In genomic region chr14:45135659-45136314, GRCh38 we compare ENCODE assay signal across 8 cellular contexts. TPM values are rescaled to one million over a fixed set of nuclear protein-coding genes. Genes with fewer than 3 reads are reported as not detected.
DNase-seq lines count a peak whose midpoint lies in the region; ATAC-seq, FAIRE-seq and TF ChIP-seq lines count a peak whose summit lies in the region.

A gene with protein sequence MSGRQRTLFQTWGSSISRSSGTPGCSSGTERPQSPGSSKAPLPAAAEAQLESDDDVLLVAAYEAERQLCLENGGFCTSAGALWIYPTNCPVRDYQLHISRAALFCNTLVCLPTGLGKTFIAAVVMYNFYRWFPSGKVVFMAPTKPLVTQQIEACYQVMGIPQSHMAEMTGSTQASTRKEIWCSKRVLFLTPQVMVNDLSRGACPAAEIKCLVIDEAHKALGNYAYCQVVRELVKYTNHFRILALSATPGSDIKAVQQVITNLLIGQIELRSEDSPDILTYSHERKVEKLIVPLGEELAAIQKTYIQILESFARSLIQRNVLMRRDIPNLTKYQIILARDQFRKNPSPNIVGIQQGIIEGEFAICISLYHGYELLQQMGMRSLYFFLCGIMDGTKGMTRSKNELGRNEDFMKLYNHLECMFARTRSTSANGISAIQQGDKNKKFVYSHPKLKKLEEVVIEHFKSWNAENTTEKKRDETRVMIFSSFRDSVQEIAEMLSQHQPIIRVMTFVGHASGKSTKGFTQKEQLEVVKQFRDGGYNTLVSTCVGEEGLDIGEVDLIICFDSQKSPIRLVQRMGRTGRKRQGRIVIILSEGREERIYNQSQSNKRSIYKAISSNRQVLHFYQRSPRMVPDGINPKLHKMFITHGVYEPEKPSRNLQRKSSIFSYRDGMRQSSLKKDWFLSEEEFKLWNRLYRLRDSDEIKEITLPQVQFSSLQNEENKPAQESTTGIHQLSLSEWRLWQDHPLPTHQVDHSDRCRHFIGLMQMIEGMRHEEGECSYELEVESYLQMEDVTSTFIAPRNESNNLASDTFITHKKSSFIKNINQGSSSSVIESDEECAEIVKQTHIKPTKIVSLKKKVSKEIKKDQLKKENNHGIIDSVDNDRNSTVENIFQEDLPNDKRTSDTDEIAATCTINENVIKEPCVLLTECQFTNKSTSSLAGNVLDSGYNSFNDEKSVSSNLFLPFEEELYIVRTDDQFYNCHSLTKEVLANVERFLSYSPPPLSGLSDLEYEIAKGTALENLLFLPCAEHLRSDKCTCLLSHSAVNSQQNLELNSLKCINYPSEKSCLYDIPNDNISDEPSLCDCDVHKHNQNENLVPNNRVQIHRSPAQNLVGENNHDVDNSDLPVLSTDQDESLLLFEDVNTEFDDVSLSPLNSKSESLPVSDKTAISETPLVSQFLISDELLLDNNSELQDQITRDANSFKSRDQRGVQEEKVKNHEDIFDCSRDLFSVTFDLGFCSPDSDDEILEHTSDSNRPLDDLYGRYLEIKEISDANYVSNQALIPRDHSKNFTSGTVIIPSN (N-terminal part only) (plus strand): TSS chr14:45135930. CDS start chr14:45136032, 102 bp downstream.

- DNase-seq in GM10248 (ENCODE audit: extremely low spot score), result peak; percentile 86
- peak; percentile 96 to 99 (median 99) for DNase-seq in NCI-H1417 (lab: John Stamatoyannopoulos, UW)
- peak; percentile 96 to 98 for DNase-seq in SW 1271 (lab: John Stamatoyannopoulos, UW)
- DNase-seq in activated naive CD8-positive, alpha-beta T cell treated with anti-CD3 and anti-CD28 coated beads, Interleukin-2, amount 50 U/mL, for 16 hours (ENCODE audit: low read depth, low spot score), result peak; percentile 73
- peak; percentile 91 for DNase-seq in Right ventricle myocardium inferior (ENCODE audit: missing footprints)
- peak; percentile 78 to 94 (median 90) for DNase-seq in pancreas
- DNase-seq in tibial nerve (ENCODE audit: low spot score in 2 of 2), result peak; percentile 87 to 97

- 0% methylated on average over 44 of the region's 44 CpGs for WGBS in pancreas, 2 donors
- WGBS in tibial nerve, 2 donors, result 0% methylated on average over 23 to 26 of the region's 44 CpGs

- peak within 1 kb of the TSS; percentile 69 to 89 (median 72) for H3K4me3 ChIP-seq in pancreas
- H3K4me3 ChIP-seq in tibial nerve, result peak within 1 kb of the TSS; percentile 64 to 80 (median 78)

- peak; percentile 94 for FAIRE-seq in pancreas (lab: Jason Lieb, UNC)

- peak within 1 kb of the TSS; percentile 73 to 84 (median 82) for H3K27ac ChIP-seq in pancreas
- peak within 1 kb of the TSS; percentile 77 to 93 (median 88) for H3K27ac ChIP-seq in tibial nerve

- peaks cover 9 to 17% (median 12%) of the 10 kb centered on the region in 3 donors for H3K4me1 ChIP-seq in pancreas
- H3K4me1 ChIP-seq in tibial nerve, result peaks cover 0 to 43% (median 22%) of the 10 kb centered on the region in 4 donors

- no peak for TF ChIP-seq POLR2A in tibial nerve (IDR thresholded peaks at IDR 0.05)

- peak; percentile 74 to 86 for TF ChIP-seq EP300 in tibial nerve (IDR thresholded peaks at IDR 0.05)

- intact Hi-C loops in Right ventricle myocardium inferior (cut with DNase I), result loop anchor here (2.0 kb wide), 2 partner anchors 51 to 223 kb away; partner anchors contain the start of gene PRPF39
- intact Hi-C loops in pancreas (cut with DNase I), result no loop called here

- CTCF ChIA-PET in GM10248 (lab: Yijun Ruan, JAX), result interaction anchor here (0.7 to 2.1 kb wide), 5 partner anchors 11 to 133 kb away, joined by 3 to 6 read pairs (median 3); partner anchors contain the start of gene MIS18BP1

- H3K9me3 ChIP-seq in pancreas (no peaks in the 10 kb centered on the region), tibial nerve (no peaks in the 10 kb centered on the region)

- H3K36me3 ChIP-seq in pancreas (no peaks in the 10 kb centered on the region), tibial nerve (no peaks in the 10 kb centered on the region)

- H3K27me3 ChIP-seq in pancreas, result no peaks in the 10 kb centered on the region
- no peaks in the 10 kb centered on the region for H3K27me3 ChIP-seq in tibial nerve

- TF ChIP-seq CTCF in GM10248 (IDR thresholded peaks at IDR 0.05; ENCODE audit: control extremely low read depth, extremely low read depth, low read depth, missing control alignments) (no peak), pancreas (IDR thresholded peaks at IDR 0.05) (no peak), tibial nerve (IDR thresholded peaks at IDR 0.05) (peak in 1 of 5 experiments; percentile 35)

- POLR2A ChIA-PET in GM10248 (lab: Yijun Ruan, JAX), result no interaction called here

- ATAC-seq in HG02642 (IDR thresholded peaks at IDR 0.05; ENCODE audit: poor library complexity, unreplicated experiment), result peak; percentile 44
- ATAC-seq in Right ventricle myocardium inferior, result peak; percentile 78
- ATAC-seq in pancreas, result peak; percentile 75 to 89 (median 82)

RNA-seq across cellular contexts. Expression of the gene that starts here (rescaled TPM):
- total RNA-seq in Right ventricle myocardium inferior, result 3.5 TPM
- total RNA-seq in pancreas, result 1 to 10 TPM; 1.7 to 3.8 (median 2.1) TPM
- polyA plus RNA-seq in pancreas, result 1 to 10 TPM; 1.7 to 1.8 TPM
- total RNA-seq in tibial nerve, result 10 to 100 TPM in 1 of 4 donors, 1 to 10 TPM in 3; 5.1 to 12.9 (median 7.7) TPM

Comparison
In these comparisons a context has a peak if more than half of its experiments do, and no peak if none do; other contexts are left out.
1. Peak in every context shown above with its lines: DNase-seq, ATAC-seq, H3K4me3 ChIP-seq and H3K27ac ChIP-seq.